Comparison of ENCODE assay signal across 13 cellular contexts in the genomic region with DNA sequence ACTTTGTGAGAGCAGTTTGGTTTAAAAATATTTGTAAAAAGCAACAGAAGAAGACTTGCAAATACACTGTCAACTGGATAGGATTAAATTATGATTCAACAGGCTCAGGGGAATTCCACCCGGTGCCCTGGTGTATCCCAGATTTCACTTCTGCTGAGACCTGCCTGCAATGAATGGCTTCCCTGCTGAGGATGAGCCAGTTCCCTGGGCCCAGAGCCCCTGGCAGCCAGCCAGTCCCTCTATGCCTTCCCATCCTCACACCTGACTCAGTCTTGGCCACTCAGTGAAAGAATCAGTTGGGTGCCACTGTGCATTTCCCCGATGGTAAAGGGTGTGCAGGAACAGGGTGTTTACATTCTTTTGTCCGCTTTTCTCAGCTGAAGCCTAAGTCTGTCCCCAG.
DNase-seq lines count a peak whose midpoint lies in the region; ATAC-seq, FAIRE-seq and TF ChIP-seq lines count a peak whose summit lies in the region.
"Had no signal": no experiment of that assay in that cellular context is flagged by ENCODE, and none has a peak within 500 bp of the region (broad histone marks: within the 10 kb centered on the region; RNA-seq: fewer than 3 reads in every experiment).

No MANE protein-coding gene starts in this region.

- no peak overlapping the region for H3K4me3 Mint-ChIP-seq in CD4-positive, alpha-beta memory T cell

- no peaks in the 10 kb centered on the region for H3K36me3 ChIP-seq in breast epithelium
- no peaks in the 10 kb centered on the region for H3K36me3 ChIP-seq in CD4-positive, alpha-beta memory T cell (ENCODE audit: insufficient read depth, low read length)

- intact Hi-C loops in right cardiac atrium (cut with DNase I) (no loop called here), cardiac septum (cut with DNase I) (no loop called here), breast epithelium (cut with DNase I; ENCODE audit: low total_unique reads) (no loop called here)
- intact Hi-C loops in CD4-positive, alpha-beta memory T cell (cut with micrococcal nuclease): no loop called here

- TF ChIP-seq CTCF in breast epithelium (IDR thresholded peaks at IDR 0.05): no peak

- H3K9me3 ChIP-seq in right cardiac atrium (ENCODE audit: control insufficient read depth, low read length): no peaks in the 10 kb centered on the region
- H3K9me3 ChIP-seq in breast epithelium: no peaks in the 10 kb centered on the region
- no peaks in the 10 kb centered on the region for H3K9me3 ChIP-seq in CD4-positive, alpha-beta memory T cell (ENCODE audit: control insufficient read depth in 1 of 2, low read length in 2 of 2)

- no peaks in the 10 kb centered on the region for H3K4me1 Mint-ChIP-seq in CD4-positive, alpha-beta memory T cell

- no peaks in the 10 kb centered on the region for H3K27me3 Mint-ChIP-seq in CD4-positive, alpha-beta memory T cell

- peaks cover 0 to 6% (median 1%) of the 10 kb centered on the region in 8 donors for H3K9me3 Mint-ChIP-seq in CD4-positive, alpha-beta memory T cell

- ATAC-seq in right cardiac atrium (peak; percentile 18 to 34), GM18517 (IDR thresholded peaks at IDR 0.05; ENCODE audit: unreplicated experiment) (no peak)

- H3K27ac Mint-ChIP-seq in CD4-positive, alpha-beta memory T cell: no peak overlapping the region

- CTCF ChIA-PET in CD4-positive, alpha-beta memory T cell (lab: Charles Lee; ENCODE audit: partially characterized antibody): no interaction called here

- H3K27ac ChIP-seq in right cardiac atrium (ENCODE audit: low read length) (no peak overlapping the region), breast epithelium (no peak overlapping the region)
- no peak overlapping the region for H3K27ac ChIP-seq in CD4-positive, alpha-beta memory T cell (ENCODE audit: low read depth, low read length)
- H3K27ac ChIP-seq: parathyroid adenoma, VCaP had no signal

- no peaks in the 10 kb centered on the region for H3K36me3 Mint-ChIP-seq in CD4-positive, alpha-beta memory T cell

- H3K27me3 ChIP-seq in right cardiac atrium (ENCODE audit: control insufficient read depth, insufficient read depth): no peaks in the 10 kb centered on the region
- H3K27me3 ChIP-seq in breast epithelium: no peaks in the 10 kb centered on the region
- H3K27me3 ChIP-seq in CD4-positive, alpha-beta memory T cell (ENCODE audit: insufficient read depth, low read length): no peaks in the 10 kb centered on the region

- POLR2A ChIA-PET in CD4-positive, alpha-beta memory T cell (lab: Charles Lee; ENCODE audit: partially characterized antibody): no interaction called here

- FAIRE-seq in urothelium cell line (lab: Jason Lieb, UNC): no peak
- FAIRE-seq: GM12892 had no signal

- H3K4me3 ChIP-seq in right cardiac atrium (ENCODE audit: low read length) (no peak overlapping the region), breast epithelium (no peak overlapping the region)
- no peak overlapping the region for H3K4me3 ChIP-seq in CD4-positive, alpha-beta memory T cell (ENCODE audit: low read length in 2 of 2)

- WGBS in right cardiac atrium: 63% methylated on average over 3 of the region's 3 CpGs

- peak in 2 of 3 donors; percentile 58 to 60 for DNase-seq in right cardiac atrium
- DNase-seq in cardiac septum (ENCODE audit: low spot score): no peak
- DNase-seq in NCI-H510A (lab: John Stamatoyannopoulos, UW): peak; percentile 6
- peak; percentile 31 to 63 for DNase-seq in breast epithelium (ENCODE audit: low spot score in 2 of 2)
- DNase-seq in urothelium cell line (ENCODE audit: low spot score): peak; percentile 16
- DNase-seq in activated gamma-delta T cell treated with Interleukin-2 at 50 U/mL for 16 hours: no peak
- no peak for DNase-seq in CD4-positive, alpha-beta memory T cell
- DNase-seq: activated naive CD4-positive, alpha-beta T cell; NCI-H526 had no signal

- no peaks in the 10 kb centered on the region for H3K4me1 ChIP-seq in right cardiac atrium (ENCODE audit: control insufficient read depth, insufficient read depth, low read length)
- peaks cover 0 to 3% of the 10 kb centered on the region in 2 donors for H3K4me1 ChIP-seq in breast epithelium
- H3K4me1 ChIP-seq in CD4-positive, alpha-beta memory T cell (ENCODE audit: insufficient read depth, low read length): no peaks in the 10 kb centered on the region
- H3K4me1 ChIP-seq: parathyroid adenoma had no signal

- no peak for TF ChIP-seq POLR2A in breast epithelium (IDR thresholded peaks at IDR 0.05)

Comparison
In these comparisons a context has a peak if more than half of its experiments do, and no peak if none do; other contexts are left out.
1. DNase-seq: peak in right cardiac atrium (2 of 3), NCI-H510A (single experiment), breast epithelium (2 of 2) and urothelium cell line (single experiment); none in cardiac septum (single experiment), activated gamma-delta T cell treated with Interleukin-2 at 50 U/mL for 16 hours (single experiment) and CD4-positive, alpha-beta memory T cell (0 of 5).